8 cellular contexts compared by ENCODE assay signal in the genomic region with DNA sequence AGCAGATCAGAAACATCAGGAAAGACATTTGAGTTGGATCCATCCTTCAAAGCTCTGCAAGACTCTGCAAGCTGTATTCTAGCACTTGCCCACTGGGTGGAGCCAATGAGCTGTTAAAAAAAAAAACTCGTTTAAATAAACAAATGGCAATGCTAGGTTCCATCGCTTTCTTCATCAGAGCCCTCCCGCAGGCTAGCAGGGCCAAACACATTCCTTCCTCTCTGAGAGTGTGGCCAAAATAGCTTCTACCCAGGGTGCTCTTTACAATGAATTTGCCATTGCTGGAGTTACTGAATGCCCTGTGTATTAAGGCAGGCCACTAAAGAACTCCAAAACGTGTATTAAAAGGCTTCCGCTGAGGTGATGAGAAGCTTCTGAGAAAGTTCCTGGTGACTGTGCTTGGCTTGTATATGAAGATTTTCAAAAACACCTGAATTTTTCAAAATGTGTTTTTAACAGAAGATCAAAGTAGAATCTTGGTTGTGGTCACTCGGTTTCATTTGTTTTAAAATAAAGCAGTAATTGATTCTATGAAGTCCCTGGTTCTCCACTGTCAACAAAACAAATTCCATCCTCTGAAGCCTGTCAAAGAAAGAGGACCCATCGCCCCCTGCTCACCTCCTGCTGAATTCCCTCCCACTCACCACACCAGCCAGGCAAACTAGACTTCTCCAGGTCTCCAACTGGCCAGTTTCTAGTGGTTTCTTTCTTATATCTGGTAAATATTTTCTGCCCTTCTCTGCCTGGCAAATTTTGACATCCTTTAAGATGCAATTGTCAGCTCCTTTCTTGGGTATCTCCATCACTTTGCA. TPM values are rescaled to one million over a fixed set of nuclear protein-coding genes. Genes with fewer than 3 reads are reported as not detected.
DNase-seq lines count a peak whose midpoint lies in the region; ATAC-seq lines count a peak whose summit lies in the region.

No MANE protein-coding gene starts in this region.

- peak; percentile 92 for ATAC-seq in Right ventricle myocardium inferior
- peak; percentile 82 for ATAC-seq in HG02759 (IDR thresholded peaks at IDR 0.05; ENCODE audit: unreplicated experiment)

- intact Hi-C loops in Right ventricle myocardium inferior (cut with DNase I): loop anchor here (1.0 kb wide), 2 partner anchors 196 to 215 kb away; partner anchors contain the start of gene MOB3B
- intact Hi-C loops in cardiac septum (cut with DNase I): loop anchor here (1.0 to 2.0 kb wide), 2 partner anchors 196 to 213 kb away; partner anchors contain the start of gene MOB3B

- H3K4me3 ChIP-seq in iPS-18a (ENCODE audit: low read length): peak overlapping the region; percentile 29

- H3K36me3 ChIP-seq in iPS-18a (ENCODE audit: control insufficient read depth, low read depth, low read length): no peaks in the 10 kb centered on the region

- no peaks in the 10 kb centered on the region for H3K27me3 ChIP-seq in iPS-18a (ENCODE audit: control insufficient read depth, insufficient read depth, low read length)

- H3K9me3 ChIP-seq in iPS-18a (ENCODE audit: control insufficient read depth, low read depth, low read length): no peaks in the 10 kb centered on the region

- H3K4me1 ChIP-seq in iPS-18a (ENCODE audit: control insufficient read depth, low read depth, low read length): peaks cover 23% of the 10 kb centered on the region

- H3K9ac ChIP-seq in iPS-18a (ENCODE audit: low read length): no peak overlapping the region

- DNase-seq in Right ventricle myocardium inferior (ENCODE audit: missing footprints) (no peak), cardiac septum (ENCODE audit: low spot score) (no peak), NCI-H146 treated with DMSO at 0.1 percent for 48 hours (lab: John Stamatoyannopoulos, UW; ENCODE audit: unreplicated experiment) (peak; percentile 80), T-helper 9 cell (peak; percentile 16), brain pericyte (ENCODE audit: low read depth, low spot score) (peak; percentile 55)
- DNase-seq in stimulated activated CD4-positive, alpha-beta T cell treated with anti-CD3 and anti-CD28 coated beads, Interleukin-12 subunit alpha, Interleukin-12 subunit beta, amount 100 ng/mL, for 4 hours: peak; percentile 19

- H3K27ac ChIP-seq in iPS-18a (ENCODE audit: low read length): no peak overlapping the region

RNA-seq across cellular contexts. Expression of gene EQTN, which starts 36.5 kb away (rescaled TPM):
- total RNA-seq in Right ventricle myocardium inferior (not detected), cardiac septum (not detected)

Comparison
In these comparisons a context has a peak if more than half of its experiments do, and no peak if none do; other contexts are left out.
1. DNase-seq: peak in NCI-H146 treated with DMSO at 0.1 percent for 48 hours (single experiment), T-helper 9 cell (single experiment), brain pericyte (single experiment) and stimulated activated CD4-positive, alpha-beta T cell treated with anti-CD3 and anti-CD28 coated beads, Interleukin-12 subunit alpha, Interleukin-12 subunit beta, amount 100 ng/mL, for 4 hours (single experiment); none in Right ventricle myocardium inferior (single experiment) and cardiac septum (single experiment).